8 cellular contexts compared by ENCODE assay signal in the genomic region with DNA sequence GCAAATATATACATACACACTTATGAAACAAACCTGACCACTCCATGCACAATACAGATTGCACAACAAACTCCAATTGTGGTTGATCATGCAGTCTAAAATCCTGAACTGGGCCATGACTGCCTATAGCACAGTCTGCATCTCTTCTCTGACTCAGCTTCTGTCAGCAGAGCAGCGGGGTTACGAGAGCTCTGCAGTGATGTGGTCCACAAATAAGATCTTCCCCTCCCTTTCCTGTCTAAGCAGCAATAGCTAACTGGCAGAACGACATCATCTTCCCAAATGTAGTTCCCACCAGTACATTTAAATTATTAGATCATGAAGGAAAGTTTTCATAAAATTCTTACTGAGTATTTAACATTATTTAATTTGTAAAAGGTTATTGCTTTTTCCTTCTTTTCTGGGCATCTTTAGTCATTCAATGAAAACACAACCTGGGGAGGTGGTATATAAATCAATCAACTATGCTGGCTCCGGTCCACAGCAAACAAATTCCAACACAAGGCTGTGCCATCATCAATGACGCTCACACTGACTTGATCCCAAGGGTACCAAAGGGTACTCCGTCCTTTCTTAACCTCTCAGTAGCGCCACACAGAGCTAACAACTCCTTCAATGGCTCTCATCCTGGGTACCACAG. TPM values are rescaled to one million over a fixed set of nuclear protein-coding genes. Genes with fewer than 3 reads are reported as not detected.
DNase-seq lines count a peak whose midpoint lies in the region; ATAC-seq, FAIRE-seq and TF ChIP-seq lines count a peak whose summit lies in the region.

No MANE protein-coding gene starts in this region.

- H3K36me3 Mint-ChIP-seq in activated CD8-positive, alpha-beta T cell treated with anti-CD3 and anti-CD28 coated beads for 36 hours (ENCODE audit: low read depth), result no peaks in the 10 kb centered on the region

- intact Hi-C loops in activated CD8-positive, alpha-beta T cell treated with anti-CD3 and anti-CD28 coated beads for 36 hours (cut with micrococcal nuclease), result no loop called here
- intact Hi-C loops in left cardiac atrium (cut with DNase I), result no loop called here

- FAIRE-seq in urothelium cell line (lab: Jason Lieb, UNC), result no peak

- no peak for TF ChIP-seq CTCF in activated CD8-positive, alpha-beta T cell treated with anti-CD3 and anti-CD28 coated beads for 36 hours (IDR thresholded peaks at IDR 0.05)

- H3K27me3 Mint-ChIP-seq in activated CD8-positive, alpha-beta T cell treated with anti-CD3 and anti-CD28 coated beads for 36 hours, result no peaks in the 10 kb centered on the region

- no peak overlapping the region for H3K27ac Mint-ChIP-seq in activated CD8-positive, alpha-beta T cell treated with anti-CD3 and anti-CD28 coated beads for 36 hours

- DNase-seq in A172 (ENCODE audit: low spot score), result peak; percentile 87
- DNase-seq in GF-D8 (lab: John Stamatoyannopoulos, UW), result peak; percentile 54
- DNase-seq in HuH-7 (ENCODE audit: low spot score), result peak; percentile 31
- peak; percentile 51 for DNase-seq in activated CD8-positive, alpha-beta T cell treated with anti-CD3 and anti-CD28 coated beads for 36 hours
- peak; percentile 40 for DNase-seq in left cardiac atrium
- peak; percentile 56 for DNase-seq in urothelium cell line (ENCODE audit: low spot score)
- no peak for DNase-seq in D341Med (ENCODE audit: low spot score)
- no peak for DNase-seq in iPS-NIHi11 (ENCODE audit: low spot score)

- CTCF ChIA-PET in activated CD8-positive, alpha-beta T cell treated with anti-CD3 and anti-CD28 coated beads for 36 hours (lab: Charles Lee), result interaction anchor here (1.2 to 1.6 kb wide), 4 partner anchors 9 to 245 kb away, joined by 3 to 4 read pairs (median 4); partner anchors contain the start of gene PRTFDC1

- ATAC-seq in activated CD8-positive, alpha-beta T cell treated with anti-CD3 and anti-CD28 coated beads for 36 hours, result peak; percentile 89
- peak; percentile 59 to 98 for ATAC-seq in left cardiac atrium

- POLR2A ChIA-PET in activated CD8-positive, alpha-beta T cell treated with anti-CD3 and anti-CD28 coated beads for 36 hours (lab: Charles Lee), result interaction anchor here (1.2 kb wide), 1 partner anchor 22 kb away, joined by 3 read pairs; no protein-coding TSS in a partner anchor

- H3K4me3 Mint-ChIP-seq in activated CD8-positive, alpha-beta T cell treated with anti-CD3 and anti-CD28 coated beads for 36 hours, result no peak overlapping the region

- H3K4me1 Mint-ChIP-seq in activated CD8-positive, alpha-beta T cell treated with anti-CD3 and anti-CD28 coated beads for 36 hours (ENCODE audit: low read depth), result peaks cover 10% of the 10 kb centered on the region

- H3K9me3 Mint-ChIP-seq in activated CD8-positive, alpha-beta T cell treated with anti-CD3 and anti-CD28 coated beads for 36 hours, result no peaks in the 10 kb centered on the region

RNA-seq across cellular contexts. Expression of gene ARHGAP21, which starts 17.1 kb away (rescaled TPM):
- total RNA-seq in A172 (2014; rRNA removed; shearing (Covaris generic)), result 45.4 and 56.2 TPM in 2 replicates
- total RNA-seq in activated CD8-positive, alpha-beta T cell treated with anti-CD3 and anti-CD28 coated beads for 36 hours, result 10 to 100 TPM; 18.8 to 19.8 TPM
- total RNA-seq in left cardiac atrium, result 10 to 100 TPM; 44.7 to 57.9 TPM

Comparison
In these comparisons a context has a peak if more than half of its experiments do, and no peak if none do; other contexts are left out.
1. DNase-seq: peak in A172 (single experiment), GF-D8 (single experiment), HuH-7 (single experiment), activated CD8-positive, alpha-beta T cell treated with anti-CD3 and anti-CD28 coated beads for 36 hours (single experiment), left cardiac atrium (single experiment) and urothelium cell line (single experiment); none in D341Med (single experiment) and iPS-NIHi11 (single experiment).